ENCODE assay signal across 19 cellular contexts in genomic region chr1:235980976-235981375, GRCh38.
DNase-seq lines count a peak whose midpoint lies in the region; TF ChIP-seq lines count a peak whose summit lies in the region.
"Had no signal": no experiment of that assay in that cellular context is flagged by ENCODE, and none has a peak within 500 bp of the region (broad histone marks: within the 10 kb centered on the region; RNA-seq: fewer than 3 reads in every experiment).

No MANE protein-coding gene starts in this region.

- H3K36me3 Mint-ChIP-seq in osteocyte (ENCODE audit: unreplicated experiment) = peaks cover 46% of the 10 kb centered on the region
- H3K36me3 Mint-ChIP-seq: CD8-positive, alpha-beta T cell had no signal

- H3K9me3 Mint-ChIP-seq in osteocyte (ENCODE audit: unreplicated experiment) = no peaks in the 10 kb centered on the region
- H3K9me3 Mint-ChIP-seq: activated T-cell treated with anti-CD3 and anti-CD28 coated beads, Interleukin-2, amount 50 U/mL, for 24 hours had no signal

- no peaks in the 10 kb centered on the region for H3K4me1 ChIP-seq in MM.1S (ENCODE audit: low read length)
- H3K4me1 ChIP-seq in breast epithelium = peaks cover 0 to 4% of the 10 kb centered on the region in 2 donors
- H3K4me1 ChIP-seq: parathyroid adenoma had no signal

- H3K9me3 ChIP-seq in MM.1S (replicated peaks; ENCODE audit: insufficient read depth, low read length) = no peaks in the 10 kb centered on the region
- H3K9me3 ChIP-seq in breast epithelium = peaks cover 4 to 14% of the 10 kb centered on the region in 2 donors

- in situ Hi-C loops in GM13976 (cut with MboI; ENCODE audit: low sequenced_read_pairs, unreplicated experiment) = no loop called here

- H3K4me1 Mint-ChIP-seq in osteocyte (ENCODE audit: unreplicated experiment) = peaks cover 50% of the 10 kb centered on the region
- H3K4me1 Mint-ChIP-seq: naive B cell had no signal

- H3K36me3 ChIP-seq in MM.1S (replicated peaks; ENCODE audit: insufficient read depth, low read length) (no peaks in the 10 kb centered on the region), breast epithelium (peaks cover 3% of the 10 kb centered on the region)

- H3K27me3 ChIP-seq in MM.1S (replicated peaks; ENCODE audit: insufficient read depth, low read length) = no peaks in the 10 kb centered on the region
- H3K27me3 ChIP-seq in breast epithelium = no peaks in the 10 kb centered on the region

- H3K4me3 ChIP-seq in MM.1S (ENCODE audit: low read length) (no peak overlapping the region), breast epithelium (no peak overlapping the region)

- no peak overlapping the region for H3K9ac ChIP-seq in MM.1S (ENCODE audit: low read length)
- H3K9ac ChIP-seq: parathyroid adenoma had no signal

- H3K79me2 ChIP-seq in MM.1S (ENCODE audit: low read length) = no peaks in the 10 kb centered on the region
- H3K79me2 ChIP-seq: parathyroid adenoma had no signal

- peak overlapping the region; percentile 2 for H3K27ac Mint-ChIP-seq in osteocyte (ENCODE audit: unreplicated experiment)
- H3K27ac Mint-ChIP-seq: activated T-cell treated with anti-CD3 and anti-CD28 coated beads, Interleukin-2, amount 50 U/mL, for 24 hours; CD8-positive, alpha-beta T cell had no signal

- no peak for TF ChIP-seq POLR2A in breast epithelium (IDR thresholded peaks at IDR 0.05)

- H3F3A ChIP-seq in MM.1S (ENCODE audit: insufficient read depth, low read length) = no peaks in the 10 kb centered on the region

- no peak overlapping the region for H3K27ac ChIP-seq in MM.1S (ENCODE audit: low read length)
- peak overlapping the region in 1 of 2 donors; percentile 49 for H3K27ac ChIP-seq in breast epithelium
- H3K27ac ChIP-seq: parathyroid adenoma had no signal

- 0 out of 2 replicates have a peak overlapping the region, but pooled peaks have one; percentile 1 for H2AFZ ChIP-seq in MM.1S (ENCODE audit: low read length)
- H2AFZ ChIP-seq: parathyroid adenoma had no signal

- intact Hi-C loops in breast epithelium (cut with DNase I; ENCODE audit: low total_unique reads) = no loop called here

- H4K20me1 ChIP-seq in MM.1S (ENCODE audit: insufficient read depth, low read length) = no peaks in the 10 kb centered on the region

- H3K27me3 Mint-ChIP-seq in osteocyte (ENCODE audit: unreplicated experiment) = no peaks in the 10 kb centered on the region

- DNase-seq in CD1c-positive myeloid dendritic cell (ENCODE audit: extremely low spot score) = peak; percentile 68
- DNase-seq in MM.1S = no peak
- peak; percentile 94 for DNase-seq in SKM-1 treated with dmso at 0.1 percent for 144 hours (lab: John Stamatoyannopoulos, UW; ENCODE audit: unreplicated experiment)
- no peak for DNase-seq in osteocyte (ENCODE audit: extremely low spot score, unreplicated experiment)
- no peak for DNase-seq in NCI-H1092 treated with DMSO at 0.1 percent for 48 hours (lab: John Stamatoyannopoulos, UW)
- no peak for DNase-seq in breast epithelium (ENCODE audit: low spot score in 2 of 2)
- no peak for DNase-seq in GM13976 (ENCODE audit: low spot score)
- DNase-seq: activated CD4-positive, alpha-beta T cell treated with anti-CD3 and anti-CD28 coated beads for 1 hour; activated CD8-positive, alpha-beta memory T cell treated with anti-CD3 and anti-CD28 coated beads for 24 hours; activated naive CD4-positive, alpha-beta T cell treated with Interleukin-2 at 50 U/mL for 16 hours; activated T-cell treated with anti-CD3 and anti-CD28 coated beads, Interleukin-2, amount 50 U/mL, for 24 hours; amygdala; CD8-positive, alpha-beta T cell; DMS79; kidney glomerular epithelial cell; mesendoderm; naive B cell; NCI-H526 had no signal

- H3K4me3 Mint-ChIP-seq in osteocyte (ENCODE audit: unreplicated experiment) = no peak overlapping the region
- H3K4me3 Mint-ChIP-seq: activated T-cell treated with anti-CD3 and anti-CD28 coated beads, Interleukin-2, amount 50 U/mL, for 24 hours; CD8-positive, alpha-beta T cell; naive B cell had no signal

- TF ChIP-seq CTCF in MM.1S (IDR thresholded peaks at IDR 0.05; ENCODE audit: low read length) = no peak
- no peak for TF ChIP-seq CTCF in osteocyte (IDR thresholded peaks at IDR 0.05)
- TF ChIP-seq CTCF in breast epithelium (IDR thresholded peaks at IDR 0.05) = no peak
- TF ChIP-seq CTCF in GM13976 (IDR thresholded peaks at IDR 0.05; ENCODE audit: borderline replicate concordance, control extremely low read depth, extremely low read depth, insufficient read depth, missing control alignments) = no peak

- H3K9me2 ChIP-seq in MM.1S (replicated peaks; ENCODE audit: insufficient read depth, low read length) = no peaks in the 10 kb centered on the region

- H3K4me2 ChIP-seq in MM.1S (ENCODE audit: low read depth, low read length) = no peak overlapping the region

Comparison
In these comparisons a context has a peak if more than half of its experiments do, and no peak if none do; other contexts are left out.
1. DNase-seq: peak in CD1c-positive myeloid dendritic cell (single experiment) and SKM-1 treated with dmso at 0.1 percent for 144 hours (single experiment); none in MM.1S (single experiment), osteocyte (single experiment), NCI-H1092 treated with DMSO at 0.1 percent for 48 hours (single experiment), breast epithelium (0 of 2) and GM13976 (single experiment).